ENCODE assay signal across 1 cellular context in genomic region chr17:75872434-75873351, GRCh38.
TF ChIP-seq lines count a peak whose summit lies in the region.

No MANE protein-coding gene starts in this region.

TF ChIP-seq in HepG2, 621 proteins besides CTCF, POLR2A, EP300 and RAD21 (continued from another document and continues in another):
- TF ChIP-seq E2F5 (CRISPR knock-in tag; conservative IDR thresholded peaks at IDR 0.05) (no peak), SALL1 (CRISPR knock-in tag; IDR thresholded peaks at IDR 0.05) (peak; percentile 98), ARID2 (CRISPR knock-in tag; IDR thresholded peaks at IDR 0.05; ENCODE audit: borderline replicate concordance) (peak; percentile 87), ZNF747 (CRISPR knock-in tag; IDR thresholded peaks at IDR 0.05; ENCODE audit: borderline replicate concordance) (peak; percentile 98; the same call in 1 of the 2 replicates), ZNF740 (CRISPR knock-in tag; IDR thresholded peaks at IDR 0.05) (peak; percentile 80; the same call in 1 of the 2 replicates), ZNF101 (CRISPR knock-in tag; IDR thresholded peaks at IDR 0.05; ENCODE audit: borderline replicate concordance, low read depth) (no peak), ZNF788 (CRISPR knock-in tag; IDR thresholded peaks at IDR 0.05; ENCODE audit: borderline replicate concordance) (peak; percentile 95; the same call in 1 of the 2 replicates), KDM5B (CRISPR knock-in tag; IDR thresholded peaks at IDR 0.05; ENCODE audit: borderline replicate concordance) (peak; percentile 59; the same call in 1 of the 2 replicates), RCOR2 (CRISPR knock-in tag; IDR thresholded peaks at IDR 0.05) (peak; percentile 54), HDAC1 (CRISPR knock-in tag; IDR thresholded peaks at IDR 0.05) (peak; percentile 95), SNAPC4 (CRISPR knock-in tag; IDR thresholded peaks at IDR 0.05) (peak; percentile 76; the same call in 1 of the 2 replicates), POGZ (CRISPR knock-in tag; IDR thresholded peaks at IDR 0.05) (peak; percentile 50), NFIC (IDR thresholded peaks at IDR 0.05; ENCODE audit: low read length) (peak; percentile 57; the same call in 1 of the 2 replicates), NR3C1 (CRISPR knock-in tag; IDR thresholded peaks at IDR 0.05) (no peak), FOXK2 (IDR thresholded peaks at IDR 0.05) (peak; percentile 88), ZNF30 (CRISPR knock-in tag; IDR thresholded peaks at IDR 0.05) (0 out of 2 replicates have a peak, but pooled peaks have one; percentile 6), EEA1 (CRISPR knock-in tag; IDR thresholded peaks at IDR 0.05; ENCODE audit: borderline replicate concordance) (no peak), NKX3-1 (CRISPR knock-in tag; IDR thresholded peaks at IDR 0.05) (no peak; the same call in 1 of the 2 replicates), CREB3 (CRISPR knock-in tag; IDR thresholded peaks at IDR 0.05) (peak; percentile 94), ZNF207 (IDR thresholded peaks at IDR 0.05; ENCODE audit: borderline replicate concordance) (no peak), E2F2 (CRISPR knock-in tag; IDR thresholded peaks at IDR 0.05; ENCODE audit: borderline replicate concordance) (no peak), CHD2 (IDR thresholded peaks at IDR 0.05; ENCODE audit: low read depth, low read length) (no peak), ZNF362 (CRISPR knock-in tag; IDR thresholded peaks at IDR 0.05; ENCODE audit: borderline replicate concordance) (peak; percentile 73; the same call in 1 of the 2 replicates), ATF3 (CRISPR knock-in tag; IDR thresholded peaks at IDR 0.05) (no peak; the same call in 1 of the 2 replicates), HINFP (CRISPR knock-in tag; IDR thresholded peaks at IDR 0.05; ENCODE audit: low read depth) (no peak; the same call in 1 of the 2 replicates), ZNF326 (CRISPR knock-in tag; IDR thresholded peaks at IDR 0.05; ENCODE audit: borderline replicate concordance) (peak; percentile 78; the same call in 1 of the 2 replicates), ZNF674 (CRISPR knock-in tag; IDR thresholded peaks at IDR 0.05; ENCODE audit: low read depth) (no peak), HHEX (CRISPR knock-in tag; IDR thresholded peaks at IDR 0.05) (no peak), ZNF292 (CRISPR knock-in tag; IDR thresholded peaks at IDR 0.05; ENCODE audit: borderline replicate concordance, low read depth) (peak; percentile 95), ZNF225 (CRISPR knock-in tag; IDR thresholded peaks at IDR 0.05) (0 out of 2 replicates have a peak, but pooled peaks have one; percentile 23), TCF7L2 (IDR thresholded peaks at IDR 0.05; ENCODE audit: low read depth, low read length) (no peak), MED13 (CRISPR knock-in tag; IDR thresholded peaks at IDR 0.05) (peak; percentile 85; the same call in 1 of the 2 replicates), TMF1 (CRISPR knock-in tag; IDR thresholded peaks at IDR 0.05; ENCODE audit: low read depth) (no peak), ATF6 (CRISPR knock-in tag; conservative IDR thresholded peaks at IDR 0.05) (no peak), ZBTB7A (CRISPR knock-in tag; IDR thresholded peaks at IDR 0.05) (peak; percentile 84; the same call in 1 of the 2 replicates), ZNF3 (CRISPR knock-in tag; IDR thresholded peaks at IDR 0.05) (0 out of 2 replicates have a peak, but pooled peaks have one; percentile 17), ZBTB44 (CRISPR knock-in tag; IDR thresholded peaks at IDR 0.05) (no peak), ATAD3A (CRISPR knock-in tag; IDR thresholded peaks at IDR 0.05) (no peak), KDM6A (CRISPR knock-in tag; IDR thresholded peaks at IDR 0.05; ENCODE audit: low read depth) (peak; percentile 68), ESRRA (CRISPR knock-in tag; IDR thresholded peaks at IDR 0.05; ENCODE audit: low read depth) (peak; percentile 99), PRMT3 (CRISPR knock-in tag; IDR thresholded peaks at IDR 0.05; ENCODE audit: borderline replicate concordance, low read depth) (peak; percentile 93; the same call in 1 of the 2 replicates), MIER2 (CRISPR knock-in tag; IDR thresholded peaks at IDR 0.05) (0 out of 2 replicates have a peak, but pooled peaks have one; percentile 41)
